8 cellular contexts compared by ENCODE assay signal in the genomic region with DNA sequence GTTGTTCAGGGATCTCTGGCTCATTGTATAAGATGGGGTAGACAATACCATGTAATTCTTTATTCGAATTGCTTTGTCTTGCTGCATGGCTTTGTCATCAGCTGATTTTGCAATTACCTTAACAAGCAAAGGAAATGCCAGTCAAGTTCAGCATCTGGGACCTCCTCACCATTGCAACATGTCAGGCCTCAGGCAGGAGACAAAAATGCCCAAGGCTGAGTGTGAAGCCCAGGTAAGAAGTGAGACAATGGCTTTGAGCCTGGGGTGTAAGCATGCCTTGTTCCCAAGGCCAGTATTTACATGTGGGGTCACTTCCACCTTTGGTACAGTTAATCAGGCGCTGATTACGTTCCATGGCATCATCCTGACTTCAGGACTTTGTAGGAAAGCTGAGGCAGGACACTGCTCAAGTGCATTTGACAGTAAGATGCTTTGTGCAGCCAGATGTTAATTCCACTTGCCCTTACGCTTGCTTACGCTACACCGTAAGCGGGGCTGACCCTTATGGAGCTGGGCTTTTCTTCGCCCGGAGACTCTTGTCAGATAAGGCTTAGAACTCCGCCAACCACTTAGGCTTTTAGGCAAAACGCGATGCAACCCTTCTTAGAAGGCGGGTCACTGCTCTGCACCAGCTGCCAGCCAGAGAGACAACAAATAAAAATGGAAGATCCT. TPM values are rescaled to one million over a fixed set of nuclear protein-coding genes. Genes with fewer than 3 reads are reported as not detected.
DNase-seq lines count a peak whose midpoint lies in the region; ATAC-seq, FAIRE-seq and TF ChIP-seq lines count a peak whose summit lies in the region.

No MANE protein-coding gene starts in this region.

- H4K20me1 ChIP-seq in SK-N-SH (ENCODE audit: insufficient read depth), result no peaks in the 10 kb centered on the region

- H3K9ac ChIP-seq in SK-N-SH (peak overlapping the region; percentile 41; the same call in 1 of the 2 replicates), SK-N-MC (ENCODE audit: insufficient read length) (peak overlapping the region; percentile 47)

- POLR2A ChIA-PET in SK-N-SH (lab: Yijun Ruan, JAX), result interaction anchor here (0.7 kb wide), 1 partner anchor 1095 kb away, joined by 3 read pairs; no protein-coding TSS in a partner anchor

- 30% methylated on average over 13 of the region's 13 CpGs for WGBS in SK-N-SH (ENCODE audit: low lambda C conversion rate)

- H3K9me3 ChIP-seq in SK-N-SH (no peaks in the 10 kb centered on the region), SK-N-MC (ENCODE audit: low read depth, low read length) (no peaks in the 10 kb centered on the region)

- CTCF ChIA-PET in SK-N-SH (lab: Yijun Ruan, JAX), result interaction anchor here (0.6 to 1.3 kb wide), 3 partner anchors 14 to 1695 kb away, joined by 3 read pairs; no protein-coding TSS in a partner anchor

- DNase-seq in SK-N-SH (no peak), SK-N-MC (ENCODE audit: low read depth, low spot score) (no peak), fibroblast of villous mesenchyme (ENCODE audit: low read depth) (peak; percentile 1), skeletal muscle cell (ENCODE audit: low read depth) (no peak), urothelium cell line (ENCODE audit: low spot score) (no peak)

- H3K9me2 ChIP-seq in SK-N-SH, result no peaks in the 10 kb centered on the region

- H3K36me3 ChIP-seq in SK-N-SH (replicated peaks in 1 of 2; ENCODE audit: control insufficient read depth in 1 of 2, insufficient read depth in 2 of 2, low read length in 1 of 2) (peaks cover 0 to 2% of the 10 kb centered on the region in 2 experiments), SK-N-MC (ENCODE audit: insufficient read depth, low read length) (0 out of 2 replicates have a peak, but pooled peaks cover 4% of the 10 kb centered on the region)

- no peak for TF ChIP-seq CTCF in SK-N-SH (IDR thresholded peaks at IDR 0.05)
- TF ChIP-seq CTCF in fibroblast of villous mesenchyme (IDR thresholded peaks at IDR 0.05; ENCODE audit: insufficient read depth, low read depth, low read length), result no peak

- H3K4me3 ChIP-seq in SK-N-SH (ENCODE audit: low read depth in 2 of 2, low read length in 1 of 2) (peak overlapping the region; percentile 64 to 93), SK-N-MC (peak overlapping the region; percentile 97), fibroblast of villous mesenchyme (ENCODE audit: low read depth, low read length) (peak overlapping the region; percentile 62), skeletal muscle cell (ENCODE audit: low read depth, low read length) (peak overlapping the region; percentile 97)

- no peak for FAIRE-seq in urothelium cell line (lab: Jason Lieb, UNC)

- peak overlapping the region; percentile 80 for H3K4me2 ChIP-seq in SK-N-SH

- no peaks in the 10 kb centered on the region for H3K27me3 ChIP-seq in SK-N-SH (ENCODE audit: insufficient read depth)

- no peak for TF ChIP-seq RAD21 in SK-N-SH (IDR thresholded peaks at IDR 0.05; ENCODE audit: low read length)

- H2AFZ ChIP-seq in SK-N-SH (ENCODE audit: low read depth), result peak overlapping the region; percentile 94

- H3K4me1 ChIP-seq in SK-N-SH (ENCODE audit: control insufficient read depth in 1 of 2, insufficient read depth in 2 of 2, low read depth in 1 of 2, low read length in 1 of 2), result peaks cover 0 to 22% of the 10 kb centered on the region in 2 experiments; a peak in 2 of 4 replicates

- H3F3A ChIP-seq in SK-N-SH (replicated peaks; ENCODE audit: insufficient read depth), result peaks cover 12% of the 10 kb centered on the region

- no peaks in the 10 kb centered on the region for H3K79me2 ChIP-seq in SK-N-SH (ENCODE audit: insufficient read depth)

- ATAC-seq in SK-N-SH treated with all-trans-retinoic acid at 6 μM for 48 hours (no peak), HG02970 (IDR thresholded peaks at IDR 0.05; ENCODE audit: low FRiP score, unreplicated experiment) (no peak), HG03342 (IDR thresholded peaks at IDR 0.05; ENCODE audit: unreplicated experiment) (no peak)

- peak overlapping the region; percentile 19 to 51; a peak in 3 of 4 replicates for H3K27ac ChIP-seq in SK-N-SH (ENCODE audit: low read depth in 2 of 2, low read length in 1 of 2)
- no peak overlapping the region for H3K27ac ChIP-seq in SK-N-MC

- TF ChIP-seq EP300 in SK-N-SH (IDR thresholded peaks at IDR 0.05; ENCODE audit: borderline replicate concordance in 1 of 2, low read depth in 1 of 2, low read length in 1 of 2), result no peak

TF ChIP-seq in SK-N-SH, 30 proteins besides CTCF, POLR2A, EP300 and RAD21 (continues in another document):
- no peak for TF ChIP-seq GATA2 (CRISPR knock-in tag; IDR thresholded peaks at IDR 0.05)
- no peak for TF ChIP-seq GABPA (IDR thresholded peaks at IDR 0.05; ENCODE audit: low read depth)
- TF ChIP-seq RXRA (IDR thresholded peaks at IDR 0.05; ENCODE audit: borderline replicate concordance, low read depth), result no peak
- TF ChIP-seq, protein P1, sequence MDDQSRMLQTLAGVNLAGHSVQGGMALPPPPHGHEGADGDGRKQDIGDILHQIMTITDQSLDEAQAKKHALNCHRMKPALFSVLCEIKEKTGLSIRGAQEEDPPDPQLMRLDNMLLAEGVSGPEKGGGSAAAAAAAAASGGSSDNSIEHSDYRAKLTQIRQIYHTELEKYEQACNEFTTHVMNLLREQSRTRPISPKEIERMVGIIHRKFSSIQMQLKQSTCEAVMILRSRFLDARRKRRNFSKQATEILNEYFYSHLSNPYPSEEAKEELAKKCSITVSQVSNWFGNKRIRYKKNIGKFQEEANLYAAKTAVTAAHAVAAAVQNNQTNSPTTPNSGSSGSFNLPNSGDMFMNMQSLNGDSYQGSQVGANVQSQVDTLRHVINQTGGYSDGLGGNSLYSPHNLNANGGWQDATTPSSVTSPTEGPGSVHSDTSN (IDR thresholded peaks at IDR 0.05), result no peak
- TF ChIP-seq, protein P2, sequence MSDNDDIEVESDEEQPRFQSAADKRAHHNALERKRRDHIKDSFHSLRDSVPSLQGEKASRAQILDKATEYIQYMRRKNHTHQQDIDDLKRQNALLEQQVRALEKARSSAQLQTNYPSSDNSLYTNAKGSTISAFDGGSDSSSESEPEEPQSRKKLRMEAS (IDR thresholded peaks at IDR 0.05; ENCODE audit: low read depth), result no peak
- no peak for TF ChIP-seq FOXJ3 (CRISPR knock-in tag; IDR thresholded peaks at IDR 0.05)
- TF ChIP-seq NRF1 (IDR thresholded peaks at IDR 0.05; ENCODE audit: low read depth, low read length), result no peak
- no peak for TF ChIP-seq YY1 (IDR thresholded peaks at IDR 0.05; ENCODE audit: low read depth)
- TF ChIP-seq SIN3A (IDR thresholded peaks at IDR 0.05; ENCODE audit: borderline replicate concordance, low read depth, low read length), result no peak
- no peak for TF ChIP-seq TAF1 (IDR thresholded peaks at IDR 0.05; ENCODE audit: borderline replicate concordance, low read depth, low read length)
- TF ChIP-seq SMC3 (IDR thresholded peaks at IDR 0.05; ENCODE audit: low read depth, low read length), result no peak
- TF ChIP-seq, protein P3, sequence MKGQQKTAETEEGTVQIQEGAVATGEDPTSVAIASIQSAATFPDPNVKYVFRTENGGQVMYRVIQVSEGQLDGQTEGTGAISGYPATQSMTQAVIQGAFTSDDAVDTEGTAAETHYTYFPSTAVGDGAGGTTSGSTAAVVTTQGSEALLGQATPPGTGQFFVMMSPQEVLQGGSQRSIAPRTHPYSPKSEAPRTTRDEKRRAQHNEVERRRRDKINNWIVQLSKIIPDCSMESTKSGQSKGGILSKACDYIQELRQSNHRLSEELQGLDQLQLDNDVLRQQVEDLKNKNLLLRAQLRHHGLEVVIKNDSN (IDR thresholded peaks at IDR 0.05; ENCODE audit: borderline replicate concordance, low read depth), result no peak
- TF ChIP-seq JUND (IDR thresholded peaks at IDR 0.05), result no peak

TF ChIP-seq in SK-N-SH treated with all-trans-retinoic acid at 6 μM for 48 hours, 23 proteins besides CTCF, POLR2A, EP300 and RAD21 (continues in another document):
- TF ChIP-seq ZFP30 (CRISPR knock-in tag; IDR thresholded peaks at IDR 0.05), result no peak
- TF ChIP-seq ZFP3 (CRISPR knock-in tag; IDR thresholded peaks at IDR 0.05), result no peak
- TF ChIP-seq, protein P4, sequence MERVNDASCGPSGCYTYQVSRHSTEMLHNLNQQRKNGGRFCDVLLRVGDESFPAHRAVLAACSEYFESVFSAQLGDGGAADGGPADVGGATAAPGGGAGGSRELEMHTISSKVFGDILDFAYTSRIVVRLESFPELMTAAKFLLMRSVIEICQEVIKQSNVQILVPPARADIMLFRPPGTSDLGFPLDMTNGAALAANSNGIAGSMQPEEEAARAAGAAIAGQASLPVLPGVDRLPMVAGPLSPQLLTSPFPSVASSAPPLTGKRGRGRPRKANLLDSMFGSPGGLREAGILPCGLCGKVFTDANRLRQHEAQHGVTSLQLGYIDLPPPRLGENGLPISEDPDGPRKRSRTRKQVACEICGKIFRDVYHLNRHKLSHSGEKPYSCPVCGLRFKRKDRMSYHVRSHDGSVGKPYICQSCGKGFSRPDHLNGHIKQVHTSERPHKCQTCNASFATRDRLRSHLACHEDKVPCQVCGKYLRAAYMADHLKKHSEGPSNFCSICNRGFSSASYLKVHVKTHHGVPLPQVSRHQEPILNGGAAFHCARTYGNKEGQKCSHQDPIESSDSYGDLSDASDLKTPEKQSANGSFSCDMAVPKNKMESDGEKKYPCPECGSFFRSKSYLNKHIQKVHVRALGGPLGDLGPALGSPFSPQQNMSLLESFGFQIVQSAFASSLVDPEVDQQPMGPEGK (CRISPR knock-in tag; IDR thresholded peaks at IDR 0.05; ENCODE audit: borderline replicate concordance), result no peak
- no peak for TF ChIP-seq SNAI2 (CRISPR knock-in tag; IDR thresholded peaks at IDR 0.05)
- TF ChIP-seq ZNF565 (CRISPR knock-in tag; conservative IDR thresholded peaks at IDR 0.05; ENCODE audit: low read depth), result no peak
- no peak for TF ChIP-seq OSR1 (CRISPR knock-in tag; IDR thresholded peaks at IDR 0.05)
- TF ChIP-seq, protein P5, sequence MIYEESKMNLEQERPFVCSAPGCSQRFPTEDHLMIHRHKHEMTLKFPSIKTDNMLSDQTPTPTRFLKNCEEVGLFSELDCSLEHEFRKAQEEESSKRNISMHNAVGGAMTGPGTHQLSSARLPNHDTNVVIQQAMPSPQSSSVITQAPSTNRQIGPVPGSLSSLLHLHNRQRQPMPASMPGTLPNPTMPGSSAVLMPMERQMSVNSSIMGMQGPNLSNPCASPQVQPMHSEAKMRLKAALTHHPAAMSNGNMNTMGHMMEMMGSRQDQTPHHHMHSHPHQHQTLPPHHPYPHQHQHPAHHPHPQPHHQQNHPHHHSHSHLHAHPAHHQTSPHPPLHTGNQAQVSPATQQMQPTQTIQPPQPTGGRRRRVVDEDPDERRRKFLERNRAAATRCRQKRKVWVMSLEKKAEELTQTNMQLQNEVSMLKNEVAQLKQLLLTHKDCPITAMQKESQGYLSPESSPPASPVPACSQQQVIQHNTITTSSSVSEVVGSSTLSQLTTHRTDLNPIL (CRISPR knock-in tag; IDR thresholded peaks at IDR 0.05; ENCODE audit: low read depth), result no peak
- TF ChIP-seq TOX (CRISPR knock-in tag; IDR thresholded peaks at IDR 0.05; ENCODE audit: borderline replicate concordance), result no peak
- TF ChIP-seq CSDC2 (CRISPR knock-in tag; IDR thresholded peaks at IDR 0.05), result no peak
- no peak for TF ChIP-seq RARB (CRISPR knock-in tag; IDR thresholded peaks at IDR 0.05)
- no peak for TF ChIP-seq PPARA (CRISPR knock-in tag; IDR thresholded peaks at IDR 0.05; ENCODE audit: borderline replicate concordance)

RNA-seq across cellular contexts. Expression of a gene that starts 1.5 kb away (rescaled TPM):
- 1.1 and 1.5 TPM in 2 replicates for polyA plus RNA-seq in SK-N-SH (2012; rRNA removed)
- 1.5 and 1.6 TPM in 2 replicates for polyA plus RNA-seq in SK-N-SH (2012; cell fraction: cytosol; rRNA removed)
- polyA plus RNA-seq in SK-N-SH (2012; cell fraction: nucleus; rRNA removed), result 0.85 and 1.9 TPM in 2 replicates
- 2.6 and 3.9 TPM in 2 replicates for total RNA-seq in fibroblast of villous mesenchyme
